ENCODE assay signal across 19 cellular contexts in the genomic region with DNA sequence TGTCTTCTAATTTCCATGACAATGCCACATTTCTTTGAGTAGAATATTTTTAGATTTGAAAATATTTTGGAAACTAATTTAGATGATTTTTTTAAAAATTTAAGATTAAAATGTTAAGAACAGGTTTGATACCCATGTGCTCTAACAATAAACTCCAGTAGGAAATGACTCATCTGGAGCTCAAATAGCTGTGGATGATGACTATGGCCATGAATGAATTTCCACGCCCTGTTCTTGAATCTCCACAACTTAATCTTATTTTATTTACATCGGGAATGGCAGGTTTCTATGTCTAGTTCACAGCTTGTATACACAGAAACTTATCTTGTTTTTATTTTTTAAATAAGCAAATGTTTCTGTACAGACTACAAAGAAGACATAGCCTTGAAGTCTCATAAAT.
A peak's percentile ranks its signal among the peaks of the same experiment; 100 is the strongest.
DNase-seq lines count a peak whose midpoint lies in the region; TF ChIP-seq lines count a peak whose summit lies in the region.
"Had no signal": no experiment of that assay in that cellular context is flagged by ENCODE, and none has a peak within 500 bp of the region (broad histone marks: within the 10 kb centered on the region; RNA-seq: fewer than 3 reads in every experiment).

No MANE protein-coding gene starts in this region.

- H3K36me3 Mint-ChIP-seq in glutamatergic neuron (ENCODE audit: unreplicated experiment) (no peaks in the 10 kb centered on the region), neural progenitor cell (no peaks in the 10 kb centered on the region)
- H3K36me3 Mint-ChIP-seq: activated CD8-positive, alpha-beta memory T cell treated with anti-CD3 and anti-CD28 coated beads, Interleukin-2, amount 10 ng/mL, durations not matched to agents 7 days and 5 days; activated naive CD4-positive, alpha-beta T cell treated with anti-CD3 and anti-CD28 coated beads, Interleukin-2, amount 10 ng/mL, durations not matched to agents 7 days and 5 days had no signal

- TF ChIP-seq CTCF in astrocyte of the cerebellum (IDR thresholded peaks at IDR 0.05; ENCODE audit: low read depth, low read length, missing control alignments), result no peak
- no peak for TF ChIP-seq CTCF in foreskin fibroblast (IDR thresholded peaks at IDR 0.05; ENCODE audit: low read depth, low read length)
- no peak for TF ChIP-seq CTCF in glutamatergic neuron (IDR thresholded peaks at IDR 0.05; ENCODE audit: partially characterized antibody, unreplicated experiment)
- no peak for TF ChIP-seq CTCF in neural progenitor cell (IDR thresholded peaks at IDR 0.05)

- no peaks in the 10 kb centered on the region for H3K9me3 ChIP-seq in neural progenitor cell (ENCODE audit: low read depth)
- H3K9me3 ChIP-seq: spleen had no signal

- H3K36me3 ChIP-seq in neural progenitor cell, result no peaks in the 10 kb centered on the region
- H3K36me3 ChIP-seq: spleen had no signal

- intact Hi-C loops in posterior vena cava (cut with DNase I), result no loop called here

- no peaks in the 10 kb centered on the region for H3F3A ChIP-seq in neural progenitor cell (ENCODE audit: low read depth)

- no peaks in the 10 kb centered on the region for H3K4me1 ChIP-seq in neural progenitor cell
- H3K4me1 ChIP-seq: spleen had no signal

- H3K9me3 Mint-ChIP-seq in glutamatergic neuron (ENCODE audit: unreplicated experiment), result no peaks in the 10 kb centered on the region
- peaks cover 3% of the 10 kb centered on the region for H3K9me3 Mint-ChIP-seq in neural progenitor cell

- DNase-seq in AG08395 (ENCODE audit: low spot score) (peak; percentile 21), HPDE6-E6E7 (ENCODE audit: extremely low spot score) (peak; percentile 46), astrocyte of the cerebellum (ENCODE audit: low read depth) (peak; percentile 22), foreskin fibroblast (peak; percentile 26 to 60), posterior vena cava (ENCODE audit: low spot score) (no peak), 8988T (no peak), glutamatergic neuron (no peak), neural progenitor cell (ENCODE audit: low spot score) (no peak)
- DNase-seq: activated CD4-positive, CD25-positive, alpha-beta regulatory T cell; activated CD8-positive, alpha-beta memory T cell treated with anti-CD3 and anti-CD28 coated beads, Interleukin-2, amount 10 ng/mL, durations not matched to agents 7 days and 5 days; activated naive CD4-positive, alpha-beta T cell treated with anti-CD3 and anti-CD28 coated beads, Interleukin-2, amount 10 ng/mL, durations not matched to agents 7 days and 5 days; DMS153; erythroblast; NCI-H2029; NCI-H524 treated with DMSO at 0.1 percent for 48 hours; occipital lobe; OCI-M1; spleen; stimulated activated naive CD8-positive, alpha-beta T cell treated with anti-CD3 and anti-CD28 coated beads, Interleukin-15, amount 100 ng/mL, for 72 hours had no signal

- H3K4me3 Mint-ChIP-seq in glutamatergic neuron (ENCODE audit: unreplicated experiment) (no peak overlapping the region), neural progenitor cell (no peak overlapping the region)
- H3K4me3 Mint-ChIP-seq: activated CD8-positive, alpha-beta memory T cell treated with anti-CD3 and anti-CD28 coated beads, Interleukin-2, amount 10 ng/mL, durations not matched to agents 7 days and 5 days; activated naive CD4-positive, alpha-beta T cell treated with anti-CD3 and anti-CD28 coated beads, Interleukin-2, amount 10 ng/mL, durations not matched to agents 7 days and 5 days; stimulated activated naive CD8-positive, alpha-beta T cell treated with anti-CD3 and anti-CD28 coated beads, Interleukin-15, amount 100 ng/mL, for 72 hours had no signal

- H2AFZ ChIP-seq in neural progenitor cell (replicated peaks), result no peak overlapping the region

- in situ Hi-C loops in astrocyte of the cerebellum (cut with HindIII; ENCODE audit: low sequenced_read_pairs), result no loop called here

- no peak overlapping the region for H3K27ac Mint-ChIP-seq in glutamatergic neuron (ENCODE audit: unreplicated experiment)
- no peak overlapping the region for H3K27ac Mint-ChIP-seq in neural progenitor cell
- H3K27ac Mint-ChIP-seq: activated CD8-positive, alpha-beta memory T cell treated with anti-CD3 and anti-CD28 coated beads, Interleukin-2, amount 10 ng/mL, durations not matched to agents 7 days and 5 days; activated naive CD4-positive, alpha-beta T cell treated with anti-CD3 and anti-CD28 coated beads, Interleukin-2, amount 10 ng/mL, durations not matched to agents 7 days and 5 days; stimulated activated naive CD8-positive, alpha-beta T cell treated with anti-CD3 and anti-CD28 coated beads, Interleukin-15, amount 100 ng/mL, for 72 hours had no signal

- H3K27ac ChIP-seq in neural progenitor cell, result no peak overlapping the region
- H3K27ac ChIP-seq: spleen had no signal

- H3K4me1 Mint-ChIP-seq in glutamatergic neuron (ENCODE audit: low read depth, unreplicated experiment) (no peaks in the 10 kb centered on the region), neural progenitor cell (no peaks in the 10 kb centered on the region)
- H3K4me1 Mint-ChIP-seq: activated CD8-positive, alpha-beta memory T cell treated with anti-CD3 and anti-CD28 coated beads, Interleukin-2, amount 10 ng/mL, durations not matched to agents 7 days and 5 days; activated naive CD4-positive, alpha-beta T cell treated with anti-CD3 and anti-CD28 coated beads, Interleukin-2, amount 10 ng/mL, durations not matched to agents 7 days and 5 days; stimulated activated naive CD8-positive, alpha-beta T cell treated with anti-CD3 and anti-CD28 coated beads, Interleukin-15, amount 100 ng/mL, for 72 hours had no signal

- no peaks in the 10 kb centered on the region for H3K79me2 ChIP-seq in neural progenitor cell (ENCODE audit: low read depth)

- H3K4me3 ChIP-seq in astrocyte of the cerebellum (ENCODE audit: low read depth, low read length), result no peak overlapping the region
- no peak overlapping the region for H3K4me3 ChIP-seq in foreskin fibroblast (ENCODE audit: low read depth in 1 of 2, low read length in 2 of 2)
- H3K4me3 ChIP-seq in neural progenitor cell, result no peak overlapping the region
- H3K4me3 ChIP-seq: spleen had no signal

- no peaks in the 10 kb centered on the region for H4K20me1 ChIP-seq in neural progenitor cell (ENCODE audit: low read depth)

- no peak overlapping the region for H3K9ac ChIP-seq in neural progenitor cell

- H3K27me3 Mint-ChIP-seq in glutamatergic neuron (ENCODE audit: unreplicated experiment), result no peaks in the 10 kb centered on the region
- H3K27me3 Mint-ChIP-seq in neural progenitor cell (ENCODE audit: insufficient read depth, low read depth), result no peaks in the 10 kb centered on the region
- H3K27me3 Mint-ChIP-seq: activated CD8-positive, alpha-beta memory T cell treated with anti-CD3 and anti-CD28 coated beads, Interleukin-2, amount 10 ng/mL, durations not matched to agents 7 days and 5 days; activated naive CD4-positive, alpha-beta T cell treated with anti-CD3 and anti-CD28 coated beads, Interleukin-2, amount 10 ng/mL, durations not matched to agents 7 days and 5 days; stimulated activated naive CD8-positive, alpha-beta T cell treated with anti-CD3 and anti-CD28 coated beads, Interleukin-15, amount 100 ng/mL, for 72 hours had no signal

- no peak overlapping the region for H3K4me2 ChIP-seq in neural progenitor cell

- no peaks in the 10 kb centered on the region for H3K27me3 ChIP-seq in neural progenitor cell
- H3K27me3 ChIP-seq: spleen had no signal

Comparison
In these comparisons a context has a peak if more than half of its experiments do, and no peak if none do; other contexts are left out.
1. DNase-seq: peak in AG08395 (single experiment), HPDE6-E6E7 (single experiment), astrocyte of the cerebellum (single experiment) and foreskin fibroblast (2 of 2); none in posterior vena cava (single experiment), 8988T (single experiment), glutamatergic neuron (single experiment) and neural progenitor cell (single experiment).